16 cellular contexts compared by ENCODE assay signal in genomic region chr7:2666130-2666529, GRCh38. TPM values are rescaled to one million over a fixed set of nuclear protein-coding genes. Genes with fewer than 3 reads are reported as not detected.
A peak's percentile ranks its signal among the peaks of the same experiment; 100 is the strongest.
DNase-seq lines count a peak whose midpoint lies in the region; ATAC-seq and TF ChIP-seq lines count a peak whose summit lies in the region.
"Had no signal": no experiment of that assay in that cellular context is flagged by ENCODE, and none has a peak within 500 bp of the region (broad histone marks: within the 10 kb centered on the region; RNA-seq: fewer than 3 reads in every experiment).

No MANE protein-coding gene starts in this region.

- H3K4me3 ChIP-seq in right cardiac atrium (ENCODE audit: low read length): no peak overlapping the region
- no peak overlapping the region for H3K4me3 ChIP-seq in mucosa of descending colon
- H3K4me3 ChIP-seq: BLaER1 treated with 17β-estradiol and CSF1 and Interleukin-3, amounts not matched to agents 10 nM and 100 nM; GM23338 had no signal

- H3K4me1 ChIP-seq in right cardiac atrium (ENCODE audit: control insufficient read depth, insufficient read depth, low read length) (peaks cover 3% of the 10 kb centered on the region), mucosa of descending colon (ENCODE audit: low read depth) (peaks cover 16% of the 10 kb centered on the region)

- peaks cover 8% of the 10 kb centered on the region for H3K9me3 Mint-ChIP-seq in glutamatergic neuron (ENCODE audit: unreplicated experiment)
- H3K9me3 Mint-ChIP-seq in activated T-helper 2 cell treated with anti-CD3 and anti-CD28 coated beads, Interferon-gamma antibody, Interleukin-2, Interleukin-4, amounts not matched to agents 10 μg/mL and 5 μg/mL and 100 μg/mL, durations not matched to agents 14 hours and 24 hours and 36 hours: no peaks in the 10 kb centered on the region
- H3K9me3 Mint-ChIP-seq: CD8-positive, alpha-beta T cell; IgD-negative memory B cell had no signal

- DNase-seq in right cardiac atrium (peak; percentile 10 to 32 (median 21)), cardiac septum (ENCODE audit: low spot score) (no peak), glutamatergic neuron (peak; percentile 18), mucosa of descending colon (no peak)
- no peak for DNase-seq in activated T-helper 2 cell treated with anti-CD3 and anti-CD28 coated beads, Interferon-gamma antibody, Interleukin-2, Interleukin-4, amounts not matched to agents 10 μg/mL and 5 μg/mL and 100 μg/mL, durations not matched to agents 14 hours and 24 hours and 36 hours (ENCODE audit: low spot score)
- DNase-seq: CD8-positive, alpha-beta T cell; HCEC 1CT; KG1 had no signal

- no peak overlapping the region for H3K27ac Mint-ChIP-seq in glutamatergic neuron (ENCODE audit: unreplicated experiment)
- no peak overlapping the region for H3K27ac Mint-ChIP-seq in activated T-helper 2 cell treated with anti-CD3 and anti-CD28 coated beads, Interferon-gamma antibody, Interleukin-2, Interleukin-4, amounts not matched to agents 10 μg/mL and 5 μg/mL and 100 μg/mL, durations not matched to agents 14 hours and 24 hours and 36 hours
- H3K27ac Mint-ChIP-seq: B cell; CD8-positive, alpha-beta T cell; GM23338 had no signal

- H3K9me3 ChIP-seq in right cardiac atrium (ENCODE audit: control insufficient read depth, low read length) (no peaks in the 10 kb centered on the region), mucosa of descending colon (no peaks in the 10 kb centered on the region)
- H3K9me3 ChIP-seq: BLaER1 treated with 17β-estradiol and CSF1 and Interleukin-3, amounts not matched to agents 10 nM and 100 nM had no signal

- ATAC-seq in right cardiac atrium: no peak
- peak; percentile 3 for ATAC-seq in mucosa of descending colon
- no peak for ATAC-seq in HG03432 (IDR thresholded peaks at IDR 0.05; ENCODE audit: unreplicated experiment)
- ATAC-seq in HG02852 (IDR thresholded peaks at IDR 0.05; ENCODE audit: unreplicated experiment): no peak
- ATAC-seq: CD8-positive, alpha-beta T cell had no signal

- no peak for TF ChIP-seq CTCF in glutamatergic neuron (IDR thresholded peaks at IDR 0.05; ENCODE audit: partially characterized antibody, unreplicated experiment)
- no peak for TF ChIP-seq CTCF in mucosa of descending colon (IDR thresholded peaks at IDR 0.05)

- H3K36me3 ChIP-seq in mucosa of descending colon (ENCODE audit: low read depth): no peaks in the 10 kb centered on the region

- H3K27me3 ChIP-seq in right cardiac atrium (ENCODE audit: control insufficient read depth, insufficient read depth): no peaks in the 10 kb centered on the region

- no peak overlapping the region for H3K27ac ChIP-seq in right cardiac atrium (ENCODE audit: low read length)
- H3K27ac ChIP-seq: BLaER1 treated with 17β-estradiol and CSF1 and Interleukin-3, amounts not matched to agents 10 nM and 100 nM; HL-60 had no signal

- intact Hi-C loops in right cardiac atrium (cut with DNase I): no loop called here
- intact Hi-C loops in cardiac septum (cut with DNase I): no loop called here
- intact Hi-C loops in mucosa of descending colon (cut with DNase I, micrococcal nuclease): no loop called here
- intact Hi-C loops in activated T-helper 2 cell treated with anti-CD3 and anti-CD28 coated beads, Interferon-gamma antibody, Interleukin-2, Interleukin-4, amounts not matched to agents 10 μg/mL and 5 μg/mL and 100 μg/mL, durations not matched to agents 14 hours and 24 hours and 36 hours (cut with micrococcal nuclease): no loop called here

- 42% methylated on average over 5 of the region's 5 CpGs for WGBS in right cardiac atrium

- H3K4me1 Mint-ChIP-seq in glutamatergic neuron (ENCODE audit: low read depth, unreplicated experiment): peaks cover 1% of the 10 kb centered on the region
- H3K4me1 Mint-ChIP-seq in activated T-helper 2 cell treated with anti-CD3 and anti-CD28 coated beads, Interferon-gamma antibody, Interleukin-2, Interleukin-4, amounts not matched to agents 10 μg/mL and 5 μg/mL and 100 μg/mL, durations not matched to agents 14 hours and 24 hours and 36 hours (ENCODE audit: low read depth): peaks cover 3% of the 10 kb centered on the region

- no peak overlapping the region for H3K4me3 Mint-ChIP-seq in glutamatergic neuron (ENCODE audit: unreplicated experiment)
- H3K4me3 Mint-ChIP-seq in activated T-helper 2 cell treated with anti-CD3 and anti-CD28 coated beads, Interferon-gamma antibody, Interleukin-2, Interleukin-4, amounts not matched to agents 10 μg/mL and 5 μg/mL and 100 μg/mL, durations not matched to agents 14 hours and 24 hours and 36 hours (ENCODE audit: low read depth): no peak overlapping the region
- H3K4me3 Mint-ChIP-seq: B cell; CD8-positive, alpha-beta T cell; GM23338; IgD-negative memory B cell had no signal

- peaks cover 14% of the 10 kb centered on the region for H3K27me3 Mint-ChIP-seq in glutamatergic neuron (ENCODE audit: unreplicated experiment)
- peaks cover 18% of the 10 kb centered on the region for H3K27me3 Mint-ChIP-seq in activated T-helper 2 cell treated with anti-CD3 and anti-CD28 coated beads, Interferon-gamma antibody, Interleukin-2, Interleukin-4, amounts not matched to agents 10 μg/mL and 5 μg/mL and 100 μg/mL, durations not matched to agents 14 hours and 24 hours and 36 hours (ENCODE audit: low read depth)

- no peaks in the 10 kb centered on the region for H3K36me3 Mint-ChIP-seq in glutamatergic neuron (ENCODE audit: unreplicated experiment)
- no peaks in the 10 kb centered on the region for H3K36me3 Mint-ChIP-seq in activated T-helper 2 cell treated with anti-CD3 and anti-CD28 coated beads, Interferon-gamma antibody, Interleukin-2, Interleukin-4, amounts not matched to agents 10 μg/mL and 5 μg/mL and 100 μg/mL, durations not matched to agents 14 hours and 24 hours and 36 hours (ENCODE audit: low read depth)
- H3K36me3 Mint-ChIP-seq: IgD-negative memory B cell had no signal

RNA-seq across cellular contexts. Expression of gene AMZ1, which starts 21.9 kb away (rescaled TPM):
- total RNA-seq in right cardiac atrium: 1 to 10 TPM in 1 of 4 donors, under 1 TPM in 3; 0.45 to 1.0 (median 0.91) TPM
- polyA plus RNA-seq in right cardiac atrium: 0.36 TPM
- 0.08 TPM for total RNA-seq in cardiac septum
- total RNA-seq in glutamatergic neuron (ENCODE audit: unreplicated experiment): 0.15 TPM
- 1 to 10 TPM in 1 of 3 donors, under 1 TPM in 1, not detected in 1; 0.61 to 1.3 TPM for total RNA-seq in mucosa of descending colon
- total RNA-seq in activated T-helper 2 cell treated with anti-CD3 and anti-CD28 coated beads, Interferon-gamma antibody, Interleukin-2, Interleukin-4, amounts not matched to agents 10 μg/mL and 5 μg/mL and 100 μg/mL, durations not matched to agents 14 hours and 24 hours and 36 hours: 0.07 and 0.14 TPM in 2 replicates
- total RNA-seq: HT1080 had no signal

RNA-seq across cellular contexts. Expression of gene TTYH3, which starts 34.3 kb away (rescaled TPM):
- total RNA-seq in right cardiac atrium (10 to 100 TPM; 12.4 to 25.0 (median 17.0) TPM), cardiac septum (17.1 TPM), glutamatergic neuron (ENCODE audit: unreplicated experiment) (324 TPM), mucosa of descending colon (10 to 100 TPM; 23.4 to 63.7 (median 32.1) TPM)
- 8.1 TPM for polyA plus RNA-seq in right cardiac atrium
- 48.7 and 53.6 TPM in 2 replicates for total RNA-seq in activated T-helper 2 cell treated with anti-CD3 and anti-CD28 coated beads, Interferon-gamma antibody, Interleukin-2, Interleukin-4, amounts not matched to agents 10 μg/mL and 5 μg/mL and 100 μg/mL, durations not matched to agents 14 hours and 24 hours and 36 hours

Comparison
In these comparisons a context has a peak if more than half of its experiments do, and no peak if none do; other contexts are left out.
1. DNase-seq: peak in right cardiac atrium (3 of 3) and glutamatergic neuron (single experiment); none in cardiac septum (single experiment), mucosa of descending colon (0 of 3) and activated T-helper 2 cell treated with anti-CD3 and anti-CD28 coated beads, Interferon-gamma antibody, Interleukin-2, Interleukin-4, amounts not matched to agents 10 μg/mL and 5 μg/mL and 100 μg/mL, durations not matched to agents 14 hours and 24 hours and 36 hours (single experiment).